Comparison of ENCODE assay signal across 17 cellular contexts in genomic region chr9:80691229-80691628, GRCh38.
A peak's percentile ranks its signal among the peaks of the same experiment; 100 is the strongest.
DNase-seq lines count a peak whose midpoint lies in the region; ATAC-seq and TF ChIP-seq lines count a peak whose summit lies in the region.
"Had no signal": no experiment of that assay in that cellular context is flagged by ENCODE, and none has a peak within 500 bp of the region (broad histone marks: within the 10 kb centered on the region; RNA-seq: fewer than 3 reads in every experiment).

No MANE protein-coding gene starts in this region.

- H3K4me2 ChIP-seq in GM23248 (ENCODE audit: unreplicated experiment) = no peak overlapping the region
- H3K4me2 ChIP-seq: A549 had no signal

- no peak for TF ChIP-seq CTCF in fibroblast of the aortic adventitia (IDR thresholded peaks at IDR 0.05; ENCODE audit: insufficient read depth, low read length)

- no peak overlapping the region for H2AFZ ChIP-seq in GM23248

- no peaks in the 10 kb centered on the region for H3K9me3 ChIP-seq in right cardiac atrium (ENCODE audit: control insufficient read depth, low read length)
- peaks cover 0 to 9% (median 0%) of the 10 kb centered on the region in 5 donors for H3K9me3 ChIP-seq in subcutaneous abdominal adipose tissue (ENCODE audit: control insufficient read depth in 5 of 5, low read length in 5 of 5)
- no peaks in the 10 kb centered on the region for H3K9me3 ChIP-seq in GM23248 (ENCODE audit: low read depth)
- H3K9me3 ChIP-seq: A549 had no signal

- no peak overlapping the region for H3K4me3 ChIP-seq in right cardiac atrium (ENCODE audit: low read length)
- H3K4me3 ChIP-seq in fibroblast of the aortic adventitia (ENCODE audit: low read depth, low read length) = no peak overlapping the region
- peak overlapping the region in 1 of 5 donors; percentile 5 for H3K4me3 ChIP-seq in subcutaneous abdominal adipose tissue (ENCODE audit: low read depth in 1 of 5, low read length in 5 of 5)
- H3K4me3 ChIP-seq in GM23248 = no peak overlapping the region
- H3K4me3 ChIP-seq: A549 had no signal

- H3K4me1 ChIP-seq in right cardiac atrium (ENCODE audit: control insufficient read depth, insufficient read depth, low read length) = no peaks in the 10 kb centered on the region
- peaks cover 2 to 21% (median 12%) of the 10 kb centered on the region in 5 donors for H3K4me1 ChIP-seq in subcutaneous abdominal adipose tissue (ENCODE audit: control insufficient read depth in 5 of 5, insufficient read depth in 5 of 5, low read length in 5 of 5)
- no peaks in the 10 kb centered on the region for H3K4me1 ChIP-seq in GM23248 (ENCODE audit: insufficient read depth)
- H3K4me1 ChIP-seq: A549 had no signal

- no peak overlapping the region for H3K9ac ChIP-seq in subcutaneous abdominal adipose tissue (ENCODE audit: low read length in 5 of 5)
- H3K9ac ChIP-seq in GM23248 = no peak overlapping the region

- no peak overlapping the region for H3K4me3 Mint-ChIP-seq in activated naive CD4-positive, alpha-beta T cell treated with anti-CD3 and anti-CD28 coated beads, Interleukin-2, amount 10 ng/mL, durations not matched to agents 7 days and 5 days
- H3K4me3 Mint-ChIP-seq: CD8-positive, alpha-beta T cell; IgD-negative memory B cell had no signal

- H3K9me2 ChIP-seq in GM23248 (ENCODE audit: insufficient read depth) = no peaks in the 10 kb centered on the region

- CTCF ChIA-PET in activated naive CD4-positive, alpha-beta T cell treated with anti-CD3 and anti-CD28 coated beads, Interleukin-2, amount 10 ng/mL, durations not matched to agents 7 days and 5 days (lab: Charles Lee) = no interaction called here

- H3K27ac ChIP-seq in right cardiac atrium (ENCODE audit: low read length) = no peak overlapping the region
- H3K27ac ChIP-seq in subcutaneous abdominal adipose tissue (ENCODE audit: low read depth, low read length) = peak overlapping the region; percentile 70
- no peak overlapping the region for H3K27ac ChIP-seq in GM23248
- H3K27ac ChIP-seq: A549 had no signal

- no peaks in the 10 kb centered on the region for H3K9me3 Mint-ChIP-seq in activated naive CD4-positive, alpha-beta T cell treated with anti-CD3 and anti-CD28 coated beads, Interleukin-2, amount 10 ng/mL, durations not matched to agents 7 days and 5 days

- no peaks in the 10 kb centered on the region for H3K4me1 Mint-ChIP-seq in activated naive CD4-positive, alpha-beta T cell treated with anti-CD3 and anti-CD28 coated beads, Interleukin-2, amount 10 ng/mL, durations not matched to agents 7 days and 5 days
- H3K4me1 Mint-ChIP-seq: CD14-positive monocyte had no signal

- in situ Hi-C loops in GM23248 (cut with MboI) = no loop called here

- no peak overlapping the region for H3K27ac Mint-ChIP-seq in activated naive CD4-positive, alpha-beta T cell treated with anti-CD3 and anti-CD28 coated beads, Interleukin-2, amount 10 ng/mL, durations not matched to agents 7 days and 5 days
- H3K27ac Mint-ChIP-seq: CD14-positive monocyte; CD8-positive, alpha-beta T cell; IgD-negative memory B cell had no signal

- H3K36me3 Mint-ChIP-seq in activated naive CD4-positive, alpha-beta T cell treated with anti-CD3 and anti-CD28 coated beads, Interleukin-2, amount 10 ng/mL, durations not matched to agents 7 days and 5 days = no peaks in the 10 kb centered on the region
- H3K36me3 Mint-ChIP-seq: CD14-positive monocyte; CD8-positive, alpha-beta T cell had no signal

- intact Hi-C loops in right cardiac atrium (cut with DNase I) (no loop called here), cardiac septum (cut with DNase I) (no loop called here)

- ATAC-seq in right cardiac atrium (peak; percentile 85 to 93), HG03095 (IDR thresholded peaks at IDR 0.05; ENCODE audit: unreplicated experiment) (no peak)
- ATAC-seq: A549; CD8-positive, alpha-beta T cell had no signal

- no peaks in the 10 kb centered on the region for H3K36me3 ChIP-seq in subcutaneous abdominal adipose tissue (ENCODE audit: control insufficient read depth in 5 of 5, insufficient read depth in 5 of 5, low read length in 5 of 5)
- H3K36me3 ChIP-seq in GM23248 (ENCODE audit: low read depth) = no peaks in the 10 kb centered on the region

- no peaks in the 10 kb centered on the region for H4K20me1 ChIP-seq in GM23248 (ENCODE audit: insufficient read depth)

- H3K27me3 ChIP-seq in right cardiac atrium (ENCODE audit: control insufficient read depth, insufficient read depth) = no peaks in the 10 kb centered on the region
- no peaks in the 10 kb centered on the region for H3K27me3 ChIP-seq in subcutaneous abdominal adipose tissue (ENCODE audit: control insufficient read depth in 5 of 5, insufficient read depth in 4 of 5, low read length in 5 of 5)
- H3K27me3 ChIP-seq in GM23248 (replicated peaks; ENCODE audit: insufficient read depth) = no peaks in the 10 kb centered on the region

- H3F3A ChIP-seq in GM23248 (ENCODE audit: insufficient read depth) = no peaks in the 10 kb centered on the region

- H3K79me2 ChIP-seq in GM23248 (ENCODE audit: insufficient read depth) = no peaks in the 10 kb centered on the region

- peak; percentile 34 to 70 (median 47) for DNase-seq in right cardiac atrium
- DNase-seq in cardiac septum (ENCODE audit: low spot score) = no peak
- DNase-seq in M059J (ENCODE audit: low read depth) = peak; percentile 4
- peak; percentile 1 for DNase-seq in fibroblast of the aortic adventitia (ENCODE audit: low read depth)
- no peak for DNase-seq in activated naive CD4-positive, alpha-beta T cell treated with anti-CD3 and anti-CD28 coated beads, Interleukin-2, amount 10 ng/mL, durations not matched to agents 7 days and 5 days
- DNase-seq in GM23248 = no peak
- DNase-seq: CD8-positive, alpha-beta T cell; COR-L47; DMS153; DMS79 treated with DMSO at 0.1 percent for 48 hours; GF-D8; H7 had no signal

- no peaks in the 10 kb centered on the region for H3K27me3 Mint-ChIP-seq in activated naive CD4-positive, alpha-beta T cell treated with anti-CD3 and anti-CD28 coated beads, Interleukin-2, amount 10 ng/mL, durations not matched to agents 7 days and 5 days
- H3K27me3 Mint-ChIP-seq: IgD-negative memory B cell had no signal

Comparison
In these comparisons a context has a peak if more than half of its experiments do, and no peak if none do; other contexts are left out.
1. DNase-seq: peak in right cardiac atrium (3 of 3), M059J (single experiment) and fibroblast of the aortic adventitia (single experiment); none in cardiac septum (single experiment), activated naive CD4-positive, alpha-beta T cell treated with anti-CD3 and anti-CD28 coated beads, Interleukin-2, amount 10 ng/mL, durations not matched to agents 7 days and 5 days (single experiment) and GM23248 (single experiment).